20 cellular contexts compared by ENCODE assay signal in genomic region chr10:116706281-116706680, GRCh38.
"Had no signal": no experiment of that assay in that cellular context is flagged by ENCODE, and none has a peak within 500 bp of the region (broad histone marks: within the 10 kb centered on the region; RNA-seq: fewer than 3 reads in every experiment).

No MANE protein-coding gene starts in this region.

- H3K36me3 Mint-ChIP-seq: natural killer cell treated with Interleukin-12 subunit alpha and Interleukin-12 subunit beta and Interleukin-15 and Interleukin-18, amount 100 ng/mL, for 72 hours had no signal

- DNase-seq: central memory CD4-positive, alpha-beta T cell; effector memory CD8-positive, alpha-beta T cell; esophagus squamous epithelium; foreskin fibroblast; kidney; left cardiac atrium; left ventricle myocardium superior; mesenchymal stem cell; midbrain; posterior cingulate gyrus; right cardiac atrium; small intestine; stimulated activated CD4-positive, alpha-beta T cell treated with anti-CD3 and anti-CD28 coated beads, Interleukin-12 subunit alpha, Interleukin-12 subunit beta, amount 100 ng/mL, for 4 hours; stimulated activated naive CD4-positive, alpha-beta T cell; stomach; upper lobe of left lung had no signal

- H3K9me3 Mint-ChIP-seq: effector memory CD8-positive, alpha-beta T cell; natural killer cell treated with Interleukin-12 subunit alpha and Interleukin-12 subunit beta and Interleukin-15 and Interleukin-18, amount 100 ng/mL, for 72 hours had no signal

- H3K27me3 ChIP-seq: esophagus squamous epithelium, gastroesophageal sphincter, stomach, thyroid gland, upper lobe of left lung had no signal

- H3K27ac ChIP-seq: esophagus squamous epithelium, gastroesophageal sphincter, stomach, upper lobe of left lung had no signal

- H3K36me3 ChIP-seq: esophagus squamous epithelium, stomach, thyroid gland, upper lobe of left lung had no signal

- ATAC-seq: effector memory CD8-positive, alpha-beta T cell had no signal

- H3K27ac Mint-ChIP-seq: effector memory CD8-positive, alpha-beta T cell; natural killer cell treated with Interleukin-12 subunit alpha and Interleukin-12 subunit beta and Interleukin-15 and Interleukin-18, amount 100 ng/mL, for 72 hours had no signal

- H3K4me3 ChIP-seq: esophagus squamous epithelium, gastroesophageal sphincter, lung, stomach, thyroid gland, upper lobe of left lung had no signal

- H3K9me3 ChIP-seq: esophagus squamous epithelium, gastroesophageal sphincter, stomach, thyroid gland, upper lobe of left lung had no signal

- H3K4me1 ChIP-seq: upper lobe of left lung had no signal

- H3K4me3 Mint-ChIP-seq: effector memory CD8-positive, alpha-beta T cell; natural killer cell treated with Interleukin-12 subunit alpha and Interleukin-12 subunit beta and Interleukin-15 and Interleukin-18, amount 100 ng/mL, for 72 hours had no signal
